In the genomic region with DNA sequence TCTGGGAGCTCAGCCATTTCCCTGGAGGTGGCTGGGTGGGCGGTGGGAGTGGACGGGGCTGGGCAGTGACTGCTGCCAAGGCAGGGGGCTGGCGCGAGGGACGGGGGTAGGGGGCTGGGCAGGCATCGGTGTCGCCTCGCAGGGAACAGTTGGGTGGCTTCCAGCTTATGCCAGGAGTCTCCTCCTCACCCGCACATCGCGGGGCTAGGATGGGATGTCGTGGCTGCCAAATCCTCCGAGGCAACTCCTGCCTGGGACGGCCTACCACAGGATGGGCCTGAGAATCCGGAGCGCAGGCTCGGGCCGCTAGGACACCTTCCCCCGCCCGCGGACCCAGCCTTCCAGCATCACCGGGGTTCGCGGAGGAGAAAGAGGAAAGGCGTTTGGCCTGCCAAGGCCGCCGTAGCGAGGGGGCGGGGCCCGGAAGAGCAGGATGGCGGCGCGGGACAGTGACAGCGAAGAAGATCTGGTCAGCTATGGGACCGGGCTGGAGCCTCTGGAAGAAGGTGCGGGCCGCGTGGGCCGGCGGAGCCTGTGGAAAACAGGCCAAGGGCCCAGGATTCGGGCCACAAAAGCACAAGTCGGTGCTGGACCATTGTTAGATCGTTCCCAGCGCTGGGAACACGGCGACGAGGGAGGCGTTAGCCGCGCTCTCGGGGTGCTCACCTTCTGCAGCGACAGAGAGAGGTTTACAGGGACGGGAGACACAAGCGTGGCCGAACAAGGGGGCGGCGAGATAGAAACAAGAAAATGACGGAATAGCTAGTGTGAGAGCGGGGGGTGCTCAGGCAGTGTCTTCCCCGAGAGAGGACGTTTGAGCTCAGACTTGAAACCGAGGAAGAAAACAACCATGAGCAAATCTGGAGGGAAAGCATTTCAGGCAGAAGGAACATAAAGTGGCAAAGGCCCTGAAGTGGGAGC, we compare ENCODE assay signal across 8 cellular contexts. TPM values are rescaled to one million over a fixed set of nuclear protein-coding genes. Genes with fewer than 3 reads are reported as not detected.
A peak's percentile ranks its signal among the peaks of the same experiment; 100 is the strongest.
DNase-seq lines count a peak whose midpoint lies in the region; TF ChIP-seq lines count a peak whose summit lies in the region.

A gene with protein sequence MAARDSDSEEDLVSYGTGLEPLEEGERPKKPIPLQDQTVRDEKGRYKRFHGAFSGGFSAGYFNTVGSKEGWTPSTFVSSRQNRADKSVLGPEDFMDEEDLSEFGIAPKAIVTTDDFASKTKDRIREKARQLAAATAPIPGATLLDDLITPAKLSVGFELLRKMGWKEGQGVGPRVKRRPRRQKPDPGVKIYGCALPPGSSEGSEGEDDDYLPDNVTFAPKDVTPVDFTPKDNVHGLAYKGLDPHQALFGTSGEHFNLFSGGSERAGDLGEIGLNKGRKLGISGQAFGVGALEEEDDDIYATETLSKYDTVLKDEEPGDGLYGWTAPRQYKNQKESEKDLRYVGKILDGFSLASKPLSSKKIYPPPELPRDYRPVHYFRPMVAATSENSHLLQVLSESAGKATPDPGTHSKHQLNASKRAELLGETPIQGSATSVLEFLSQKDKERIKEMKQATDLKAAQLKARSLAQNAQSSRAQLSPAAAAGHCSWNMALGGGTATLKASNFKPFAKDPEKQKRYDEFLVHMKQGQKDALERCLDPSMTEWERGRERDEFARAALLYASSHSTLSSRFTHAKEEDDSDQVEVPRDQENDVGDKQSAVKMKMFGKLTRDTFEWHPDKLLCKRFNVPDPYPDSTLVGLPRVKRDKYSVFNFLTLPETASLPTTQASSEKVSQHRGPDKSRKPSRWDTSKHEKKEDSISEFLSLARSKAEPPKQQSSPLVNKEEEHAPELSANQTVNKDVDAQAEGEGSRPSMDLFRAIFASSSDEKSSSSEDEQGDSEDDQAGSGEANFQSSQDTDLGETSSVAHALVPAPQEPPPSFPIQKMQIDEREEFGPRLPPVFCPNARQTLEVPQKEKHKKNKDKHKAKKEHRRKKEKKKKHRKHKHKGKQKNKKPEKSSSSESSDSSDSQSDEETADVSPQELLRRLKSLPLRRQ (plus strand): TSS at position 421 of the 921 bp plus-strand sequence. CDS start 13 bp downstream, at position 434.

- H3K4me3 ChIP-seq in Loucy (ENCODE audit: low read length, poor library complexity, severe bottlenecking) (peak within 1 kb of the TSS; percentile 99), SJSA1 (peak within 1 kb of the TSS; percentile 67), neuron (ENCODE audit: low read length) (peak within 1 kb of the TSS; percentile 96)

- no peaks in the 10 kb centered on the region for H3K27me3 ChIP-seq in Loucy (ENCODE audit: insufficient read depth, low read length, poor library complexity, severe bottlenecking)
- H3K27me3 ChIP-seq in SJSA1 (replicated peaks), result no peaks in the 10 kb centered on the region
- H3K27me3 ChIP-seq in neuron (ENCODE audit: insufficient read depth, low read length), result no peaks in the 10 kb centered on the region

- H3K27ac ChIP-seq in SJSA1, result peak within 1 kb of the TSS; percentile 42

- H3K9me3 ChIP-seq in Loucy (ENCODE audit: insufficient read depth, low read depth, low read length) (no peaks in the 10 kb centered on the region), SJSA1 (replicated peaks) (no peaks in the 10 kb centered on the region), neuron (ENCODE audit: low read length) (no peaks in the 10 kb centered on the region)

- H3K9me2 ChIP-seq in Loucy (replicated peaks; ENCODE audit: low read depth, low read length), result no peaks in the 10 kb centered on the region

- H2AFZ ChIP-seq in Loucy (ENCODE audit: low read length), result peak within 1 kb of the TSS; percentile 100
- peak within 1 kb of the TSS; percentile 85 for H2AFZ ChIP-seq in neuron (ENCODE audit: low read depth, low read length)

- TF ChIP-seq CTCF in Loucy (conservative IDR thresholded peaks at IDR 0.05; ENCODE audit: low read length), result no peak

- H3K79me2 ChIP-seq in Loucy (ENCODE audit: insufficient read depth, low read length), result peaks cover 17% of the 10 kb centered on the region

- H3K36me3 ChIP-seq in Loucy (ENCODE audit: insufficient read depth, low read length), result no peaks in the 10 kb centered on the region
- H3K36me3 ChIP-seq in SJSA1, result peaks cover 9% of the 10 kb centered on the region; the same call in 1 of the 2 replicates
- H3K36me3 ChIP-seq in neuron (ENCODE audit: insufficient read depth, low read length), result no peaks in the 10 kb centered on the region

- H3F3A ChIP-seq in Loucy (ENCODE audit: low read depth), result no peaks in the 10 kb centered on the region

- DNase-seq in ELF-1 (ENCODE audit: low read depth, low spot score), result peak; percentile 92
- DNase-seq in H4 (ENCODE audit: low spot score), result peak; percentile 84
- peak; percentile 89 to 92 for DNase-seq in SJSA1 (ENCODE audit: low read depth in 1 of 2, low spot score in 2 of 2)
- DNase-seq in activated gamma-delta T cell treated with anti-CD3 and anti-CD28 coated beads, Interleukin-2, amount 50 U/mL, for 16 hours (ENCODE audit: low read depth), result peak; percentile 79
- DNase-seq in foreskin melanocyte, result peak; percentile 70
- DNase-seq in stromal cell of bone marrow (ENCODE audit: low read depth), result peak; percentile 68

- H4K20me1 ChIP-seq in Loucy (ENCODE audit: insufficient read depth, low read length, poor library complexity, severe bottlenecking), result no peaks in the 10 kb centered on the region

- peak within 1 kb of the TSS; percentile 96 for H3K9ac ChIP-seq in Loucy (ENCODE audit: low read depth, low read length, poor library complexity, severe bottlenecking)

- H3K4me1 ChIP-seq in Loucy (ENCODE audit: insufficient read depth, low read length, poor library complexity, severe bottlenecking), result peaks cover 11% of the 10 kb centered on the region
- peaks cover 42% of the 10 kb centered on the region for H3K4me1 ChIP-seq in SJSA1 (replicated peaks)
- H3K4me1 ChIP-seq in neuron (ENCODE audit: insufficient read depth, low read length), result peaks cover 8% of the 10 kb centered on the region

- peak within 1 kb of the TSS; percentile 99 for H3K4me2 ChIP-seq in Loucy (ENCODE audit: low read depth, low read length, poor library complexity, severe bottlenecking)

RNA-seq across cellular contexts. Expression of the gene that starts here (rescaled TPM):
- total RNA-seq in H4 (2014; rRNA removed; shearing (Covaris generic)), result 6.6 and 7.5 TPM in 2 replicates
- total RNA-seq in SJSA1 (2014; rRNA removed; shearing (Covaris generic)), result 12.1 and 18.3 TPM in 2 replicates

Comparison
In these comparisons a context has a peak if more than half of its experiments do, and no peak if none do; other contexts are left out.
1. Peak in every context shown above with its lines: DNase-seq, H3K4me3 ChIP-seq and H3K27ac ChIP-seq.